In the genomic region with DNA sequence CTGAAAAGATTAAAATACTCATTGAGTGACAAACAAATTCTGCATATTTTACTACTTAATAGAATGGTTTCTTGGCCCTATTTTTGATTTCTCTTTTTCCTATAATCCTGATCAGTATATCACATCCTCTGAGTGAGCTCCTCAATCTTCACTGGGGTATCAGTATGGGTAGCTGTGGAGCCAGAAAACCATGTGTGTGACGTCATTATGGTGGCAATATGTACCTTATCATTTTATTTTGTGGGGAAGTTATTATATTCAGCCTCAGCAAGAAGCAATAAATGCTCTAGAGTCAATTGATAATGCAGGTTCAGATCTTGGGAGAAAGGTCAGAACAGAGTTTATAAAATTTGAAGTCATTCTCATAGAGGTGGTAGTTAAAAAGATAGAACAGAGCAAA, we compare ENCODE assay signal across 28 cellular contexts.
"Had no signal": no experiment of that assay in that cellular context is flagged by ENCODE, and none has a peak within 500 bp of the region (broad histone marks: within the 10 kb centered on the region; RNA-seq: fewer than 3 reads in every experiment).

No MANE protein-coding gene starts in this region.

- H3K4me3 ChIP-seq: colonic mucosa, coronary artery, dorsolateral prefrontal cortex, esophagus muscularis mucosa, esophagus squamous epithelium, gastrocnemius medialis, gastroesophageal sphincter, heart left ventricle, heart right ventricle had no signal

- DNase-seq: colonic mucosa; cortex of kidney; dermis blood vessel endothelial cell; dorsolateral prefrontal cortex; effector CD4-positive, alpha-beta T cell; effector CD8-positive, alpha-beta T cell; effector memory CD4-positive, alpha-beta T cell; effector memory CD8-positive, alpha-beta T cell; endodermal cell; erythroblast; esophagus squamous epithelium; foreskin fibroblast; foreskin keratinocyte; foreskin melanocyte; gastrocnemius medialis; glutamatergic neuron; head of caudate nucleus; heart left ventricle; heart right ventricle had no signal

- ATAC-seq: effector memory CD8-positive, alpha-beta T cell; esophagus mucosa; foreskin keratinocyte; gastrocnemius medialis; gastroesophageal sphincter; heart left ventricle; heart right ventricle had no signal

- H3K36me3 ChIP-seq: colonic mucosa, esophagus muscularis mucosa, esophagus squamous epithelium, gastrocnemius medialis, gastroesophageal sphincter, heart left ventricle, heart right ventricle had no signal

- H3K9me3 ChIP-seq: colonic mucosa, esophagus muscularis mucosa, esophagus squamous epithelium, gastrocnemius medialis, gastroesophageal sphincter had no signal

- FAIRE-seq: colon, endometrium, endothelial cell of umbilical vein, frontal cortex had no signal

- H3K27me3 ChIP-seq: colonic mucosa, dorsolateral prefrontal cortex, esophagus muscularis mucosa, esophagus squamous epithelium, foreskin keratinocyte, gastrocnemius medialis, gastroesophageal sphincter, heart left ventricle, heart right ventricle had no signal

- H3K27ac ChIP-seq: colonic mucosa, coronary artery, dorsolateral prefrontal cortex, epithelial cell of prostate, esophagus muscularis mucosa, esophagus squamous epithelium, foreskin keratinocyte, gastrocnemius medialis, gastroesophageal sphincter, heart left ventricle, heart right ventricle had no signal

- H3K4me1 ChIP-seq: colonic mucosa, esophagus muscularis mucosa, esophagus squamous epithelium, foreskin keratinocyte, gastrocnemius medialis, gastroesophageal sphincter, heart left ventricle, heart right ventricle had no signal
